15 cellular contexts compared by ENCODE assay signal in genomic region chr7:85392789-85393188, GRCh38.
"Had no signal": no experiment of that assay in that cellular context is flagged by ENCODE, and none has a peak within 500 bp of the region (broad histone marks: within the 10 kb centered on the region; RNA-seq: fewer than 3 reads in every experiment).

No MANE protein-coding gene starts in this region.

- H3K27ac ChIP-seq: dorsolateral prefrontal cortex, heart left ventricle, parathyroid adenoma, psoas muscle, right lobe of liver, suprapubic skin, thyroid gland had no signal

- DNase-seq: dorsolateral prefrontal cortex; effector CD8-positive, alpha-beta T cell; heart left ventricle; hippocampal formation; kidney glomerular epithelial cell; naive thymus-derived CD4-positive, alpha-beta T cell; nephron progenitor cell; psoas muscle; right lobe of liver; stimulated activated CD4-positive, alpha-beta T cell treated with anti-CD3 and anti-CD28 coated beads, Interleukin-4, amount 100 ng/mL, for 1 hour; stimulated activated CD8-positive, alpha-beta memory T cell treated with anti-CD3 and anti-CD28 coated beads, Interleukin-4, amount 100 ng/mL, for 48 hours; stimulated activated naive CD8-positive, alpha-beta T cell treated with anti-CD3 and anti-CD28 coated beads, Interleukin-15, Interleukin-2, amounts not matched to agents 100 U/mL and 50 U/mL, for 24 hours; thyroid gland had no signal
